ENCODE assay signal across 1 cellular context in the genomic region with DNA sequence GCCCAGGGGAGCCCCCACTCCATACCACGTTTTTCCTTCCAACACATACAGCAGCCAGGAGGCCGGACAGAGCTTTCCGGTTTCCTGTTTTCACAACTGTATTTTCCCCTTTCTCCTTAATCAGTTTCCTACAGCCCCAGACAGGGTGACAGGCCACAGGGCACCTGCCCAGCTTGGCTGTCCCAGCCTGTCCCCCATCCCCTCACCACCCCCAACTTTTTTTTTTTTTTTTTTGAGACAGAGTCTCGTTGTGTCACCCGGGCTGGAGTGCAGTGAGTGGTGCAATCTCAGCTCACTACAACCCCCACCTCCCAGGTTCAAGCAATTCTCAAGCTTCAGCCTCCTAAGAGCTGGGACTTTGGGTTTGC.
TF ChIP-seq lines count a peak whose summit lies in the region.

No MANE protein-coding gene starts in this region.

TF ChIP-seq in GM23338, 12 proteins besides CTCF, POLR2A, EP300 and RAD21 (continued from another document):
- TF ChIP-seq, protein P1, sequence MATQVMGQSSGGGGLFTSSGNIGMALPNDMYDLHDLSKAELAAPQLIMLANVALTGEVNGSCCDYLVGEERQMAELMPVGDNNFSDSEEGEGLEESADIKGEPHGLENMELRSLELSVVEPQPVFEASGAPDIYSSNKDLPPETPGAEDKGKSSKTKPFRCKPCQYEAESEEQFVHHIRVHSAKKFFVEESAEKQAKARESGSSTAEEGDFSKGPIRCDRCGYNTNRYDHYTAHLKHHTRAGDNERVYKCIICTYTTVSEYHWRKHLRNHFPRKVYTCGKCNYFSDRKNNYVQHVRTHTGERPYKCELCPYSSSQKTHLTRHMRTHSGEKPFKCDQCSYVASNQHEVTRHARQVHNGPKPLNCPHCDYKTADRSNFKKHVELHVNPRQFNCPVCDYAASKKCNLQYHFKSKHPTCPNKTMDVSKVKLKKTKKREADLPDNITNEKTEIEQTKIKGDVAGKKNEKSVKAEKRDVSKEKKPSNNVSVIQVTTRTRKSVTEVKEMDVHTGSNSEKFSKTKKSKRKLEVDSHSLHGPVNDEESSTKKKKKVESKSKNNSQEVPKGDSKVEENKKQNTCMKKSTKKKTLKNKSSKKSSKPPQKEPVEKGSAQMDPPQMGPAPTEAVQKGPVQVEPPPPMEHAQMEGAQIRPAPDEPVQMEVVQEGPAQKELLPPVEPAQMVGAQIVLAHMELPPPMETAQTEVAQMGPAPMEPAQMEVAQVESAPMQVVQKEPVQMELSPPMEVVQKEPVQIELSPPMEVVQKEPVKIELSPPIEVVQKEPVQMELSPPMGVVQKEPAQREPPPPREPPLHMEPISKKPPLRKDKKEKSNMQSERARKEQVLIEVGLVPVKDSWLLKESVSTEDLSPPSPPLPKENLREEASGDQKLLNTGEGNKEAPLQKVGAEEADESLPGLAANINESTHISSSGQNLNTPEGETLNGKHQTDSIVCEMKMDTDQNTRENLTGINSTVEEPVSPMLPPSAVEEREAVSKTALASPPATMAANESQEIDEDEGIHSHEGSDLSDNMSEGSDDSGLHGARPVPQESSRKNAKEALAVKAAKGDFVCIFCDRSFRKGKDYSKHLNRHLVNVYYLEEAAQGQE (IDR thresholded peaks at IDR 0.05; ENCODE audit: unreplicated experiment) = no peak
- no peak for TF ChIP-seq POLR2AphosphoS5 (IDR thresholded peaks at IDR 0.05; ENCODE audit: low read depth)
